In the genomic region with DNA sequence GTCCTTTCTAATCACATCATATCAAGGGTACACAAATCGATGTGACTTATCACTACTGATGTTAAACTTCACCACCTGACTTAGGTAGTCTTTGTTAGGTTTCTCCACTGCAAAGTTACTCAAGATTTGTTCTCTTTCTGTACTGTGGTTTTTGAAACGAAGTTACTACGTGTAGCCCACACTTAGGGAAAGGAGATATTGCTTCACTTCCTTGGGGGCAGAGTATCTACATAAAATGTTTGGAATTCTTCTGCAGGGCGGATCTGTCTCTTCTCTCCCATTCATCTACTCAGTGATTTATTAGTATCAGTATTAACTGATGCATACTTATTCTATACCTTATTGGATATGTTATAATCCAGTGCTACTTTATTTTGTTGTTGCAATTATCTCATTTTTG, we compare ENCODE assay signal across 34 cellular contexts.
"Had no signal": no experiment of that assay in that cellular context is flagged by ENCODE, and none has a peak within 500 bp of the region (broad histone marks: within the 10 kb centered on the region; RNA-seq: fewer than 3 reads in every experiment).

No MANE protein-coding gene starts in this region.

- H3K27ac ChIP-seq: heart right ventricle, lower lobe of right lung, neutrophil, pancreas, right atrium auricular region, suprapubic skin, transverse colon, upper lobe of right lung, uterus had no signal

- H3K4me3 ChIP-seq: heart right ventricle, lower lobe of right lung, mucosa of descending colon, pancreas, right atrium auricular region, smooth muscle cell, suprapubic skin, transverse colon, upper lobe of right lung, uterus had no signal

- ATAC-seq: effector memory CD8-positive, alpha-beta T cell; esophagus mucosa; heart right ventricle; left colon; left ventricle myocardium superior; lower lobe of right lung; mucosa of descending colon; natural killer cell treated with Interleukin-12 subunit alpha and Interleukin-12 subunit beta and Interleukin-15 and Interleukin-18, amount 100 ng/mL, for 72 hours; pancreas; sciatic nerve; stimulated activated naive CD8-positive, alpha-beta T cell treated with anti-CD3 and anti-CD28 coated beads, Interleukin-15, amount 100 ng/mL, for 72 hours; upper lobe of right lung had no signal

- H3K4me1 ChIP-seq: heart right ventricle, lower lobe of right lung, pancreas, right atrium auricular region, suprapubic skin, transverse colon, upper lobe of right lung, uterus had no signal

- H3K4me2 ChIP-seq: smooth muscle cell had no signal

- H3K27me3 ChIP-seq: heart right ventricle, neutrophil, pancreas, right atrium auricular region, suprapubic skin, transverse colon, upper lobe of right lung, uterus had no signal

- H3K36me3 ChIP-seq: heart right ventricle, lower lobe of right lung, neutrophil, pancreas, right atrium auricular region, suprapubic skin, transverse colon, upper lobe of right lung, uterus had no signal

- H3K4me1 Mint-ChIP-seq: memory B cell; naive B cell; neural crest cell; stimulated activated naive CD8-positive, alpha-beta T cell treated with anti-CD3 and anti-CD28 coated beads, Interleukin-15, amount 100 ng/mL, for 72 hours had no signal

- H3K9me3 ChIP-seq: lower lobe of right lung, neutrophil, pancreas, right atrium auricular region, suprapubic skin, transverse colon, upper lobe of right lung, uterus had no signal

- H3K27ac Mint-ChIP-seq: effector memory CD8-positive, alpha-beta T cell; memory B cell; mesothelial cell of epicardium; naive B cell; natural killer cell treated with Interleukin-12 subunit alpha and Interleukin-12 subunit beta and Interleukin-15 and Interleukin-18, amount 100 ng/mL, for 72 hours; stimulated activated naive CD8-positive, alpha-beta T cell treated with anti-CD3 and anti-CD28 coated beads, Interleukin-15, amount 100 ng/mL, for 72 hours had no signal

- FAIRE-seq: endometrium, pancreas had no signal

- H3K27me3 Mint-ChIP-seq: effector memory CD8-positive, alpha-beta T cell; naive B cell; natural killer cell treated with Interleukin-12 subunit alpha and Interleukin-12 subunit beta and Interleukin-15 and Interleukin-18, amount 100 ng/mL, for 72 hours; stimulated activated naive CD8-positive, alpha-beta T cell treated with anti-CD3 and anti-CD28 coated beads, Interleukin-15, amount 100 ng/mL, for 72 hours had no signal

- H3K4me3 Mint-ChIP-seq: effector memory CD8-positive, alpha-beta T cell; memory B cell; mesothelial cell of epicardium; naive B cell; natural killer cell treated with Interleukin-12 subunit alpha and Interleukin-12 subunit beta and Interleukin-15 and Interleukin-18, amount 100 ng/mL, for 72 hours; neural crest cell; stimulated activated naive CD8-positive, alpha-beta T cell treated with anti-CD3 and anti-CD28 coated beads, Interleukin-15, amount 100 ng/mL, for 72 hours had no signal

- DNase-seq: cortex of kidney; effector memory CD8-positive, alpha-beta T cell; foreskin melanocyte; glutamatergic neuron; heart right ventricle; hippocampal formation; islet precursor cell; kidney glomerular epithelial cell; left colon; left ventricle myocardium superior; lower lobe of right lung; mucosa of descending colon; naive B cell; pancreas; stimulated activated CD4-positive, alpha-beta T cell treated with anti-CD3 and anti-CD28 coated beads, Interleukin-12 subunit alpha, Interleukin-12 subunit beta, amount 100 ng/mL, for 4 hours; stimulated activated CD4-positive, alpha-beta T cell treated with anti-CD3 and anti-CD28 coated beads, Interleukin-1b, Interleukin-23, amount 100 ng/mL, for 48 hours; stimulated activated CD4-positive, alpha-beta T cell treated with anti-CD3 and anti-CD28 coated beads, Interleukin-4, amount 100 ng/mL, for 1 hour; stimulated activated CD8-positive, alpha-beta memory T cell treated with anti-CD3 and anti-CD28 coated beads, Interleukin-4, amount 100 ng/mL, for 48 hours; stimulated activated naive CD4-positive, alpha-beta T cell; stimulated activated naive CD8-positive, alpha-beta T cell treated with anti-CD3 and anti-CD28 coated beads, Interleukin-15, amount 100 ng/mL, for 72 hours; transverse colon; upper lobe of right lung; uterus had no signal

- H3K36me3 Mint-ChIP-seq: memory B cell, mesothelial cell of epicardium, naive B cell had no signal
